In genomic region chr2:83364264-83364663, GRCh38 we compare ENCODE assay signal across 26 cellular contexts.
A peak's percentile ranks its signal among the peaks of the same experiment; 100 is the strongest.
DNase-seq lines count a peak whose midpoint lies in the region; ATAC-seq and TF ChIP-seq lines count a peak whose summit lies in the region.
"Had no signal": no experiment of that assay in that cellular context is flagged by ENCODE, and none has a peak within 500 bp of the region (broad histone marks: within the 10 kb centered on the region; RNA-seq: fewer than 3 reads in every experiment).

No MANE protein-coding gene starts in this region.

- H3K27me3 ChIP-seq in body of pancreas = no peaks in the 10 kb centered on the region
- H3K27me3 ChIP-seq: adrenal gland, BLaER1, breast epithelium, thyroid gland, vagina had no signal

- no peaks in the 10 kb centered on the region for H3K4me1 ChIP-seq in body of pancreas
- H3K4me1 ChIP-seq: adrenal gland, BLaER1, breast epithelium, thyroid gland, vagina had no signal

- DNase-seq in A172 (ENCODE audit: low spot score) (peak; percentile 83), GM03348 (ENCODE audit: low spot score) (peak; percentile 44), RWPE1 (ENCODE audit: low spot score) (peak; percentile 3), fibroblast of pulmonary artery (ENCODE audit: low read depth) (peak; percentile 17), NCI-H2196 (lab: John Stamatoyannopoulos, UW; ENCODE audit: unreplicated experiment) (no peak), body of pancreas (no peak), NCI-H510A treated with DMSO at 0.1 percent for 48 hours (lab: John Stamatoyannopoulos, UW) (no peak)
- DNase-seq: activated naive CD4-positive, alpha-beta T cell treated with anti-CD3 and anti-CD28 coated beads for 36 hours; adrenal gland; hypothalamus; left colon; mucosa of descending colon; NCI-H1105 treated with DMSO at 0.1 percent for 48 hours; NCI-H1930; NCI-H2171 treated with DMSO at 0.1 percent for 48 hours; NCI-H524; NK-92 treated with Interleukin-12 subunit alpha and Interleukin-12 subunit beta, amount 100 ng/mL, for 24 hours; PC-9; small intestine; T-helper 17 cell; thyroid gland had no signal

- CTCF ChIA-PET in RWPE1 (lab: Yijun Ruan, JAX) = interaction anchor here (0.6 kb wide), 1 partner anchor 172 kb away, joined by 3 read pairs; no protein-coding TSS in a partner anchor

- WGBS in body of pancreas, 2 donors = 46 to 51% methylated on average over 2 of the region's 2 CpGs

- H3K4me3 ChIP-seq in fibroblast of pulmonary artery (replicated peaks; ENCODE audit: low read depth, low read length) = no peak overlapping the region
- H3K4me3 ChIP-seq in body of pancreas = no peak overlapping the region
- H3K4me3 ChIP-seq: adrenal gland, BLaER1, breast epithelium, mucosa of descending colon, PC-9, thyroid gland, vagina had no signal

- H3K27ac ChIP-seq in RWPE1 = no peak overlapping the region
- no peak overlapping the region for H3K27ac ChIP-seq in body of pancreas
- H3K27ac ChIP-seq: adrenal gland, BLaER1, breast epithelium, PC-9, thyroid gland, vagina had no signal

- TF ChIP-seq CTCF in RWPE1 (conservative IDR thresholded peaks at IDR 0.05; ENCODE audit: low read depth) (no peak), fibroblast of pulmonary artery (IDR thresholded peaks at IDR 0.05; ENCODE audit: low read length, missing control alignments) (no peak), body of pancreas (IDR thresholded peaks at IDR 0.05) (no peak)

- intact Hi-C loops in body of pancreas (cut with DNase I) = no loop called here

- no peaks in the 10 kb centered on the region for H3K9me3 ChIP-seq in body of pancreas
- H3K9me3 ChIP-seq: adrenal gland, BLaER1, mucosa of descending colon, thyroid gland, vagina had no signal

- ATAC-seq in body of pancreas (no peak), HG03097 (IDR thresholded peaks at IDR 0.05; ENCODE audit: low FRiP score, unreplicated experiment) (no peak)
- ATAC-seq: left colon, mucosa of descending colon, Right ventricle myocardium inferior, T-helper 17 cell had no signal

- POLR2A ChIA-PET in RWPE1 (lab: Yijun Ruan, JAX; ENCODE audit: low non-redundant PET) = no interaction called here

- no peak for TF ChIP-seq POLR2A in body of pancreas (IDR thresholded peaks at IDR 0.05)

- H3K36me3 ChIP-seq in body of pancreas (replicated peaks in 1 of 2; ENCODE audit: insufficient read depth in 1 of 2, low read depth in 2 of 2) = no peaks in the 10 kb centered on the region
- H3K36me3 ChIP-seq: adrenal gland, BLaER1, breast epithelium, thyroid gland, vagina had no signal

Comparison
In these comparisons a context has a peak if more than half of its experiments do, and no peak if none do; other contexts are left out.
1. DNase-seq: peak in A172 (single experiment), GM03348 (single experiment), RWPE1 (single experiment) and fibroblast of pulmonary artery (single experiment); none in NCI-H2196 (single experiment), body of pancreas (0 of 4) and NCI-H510A treated with DMSO at 0.1 percent for 48 hours (single experiment).